2 cellular contexts compared by ENCODE assay signal in genomic region chr1:22563671-22564612, GRCh38.
TF ChIP-seq lines count a peak whose summit lies in the region.

No MANE protein-coding gene starts in this region.

TF ChIP-seq in SK-N-SH, 30 proteins besides CTCF, POLR2A, EP300 and RAD21 (continued from another document):
- no peak for TF ChIP-seq REST (IDR thresholded peaks at IDR 0.05; ENCODE audit: low read depth, low read length)
- no peak for TF ChIP-seq IRF3 (IDR thresholded peaks at IDR 0.05; ENCODE audit: low read depth, low read length)
- no peak for TF ChIP-seq JUND (IDR thresholded peaks at IDR 0.05)
TF ChIP-seq in SK-N-SH: peak in this region for 0.

TF ChIP-seq in SK-N-SH treated with all-trans-retinoic acid at 6 μM for 48 hours, 23 proteins besides CTCF, POLR2A, EP300 and RAD21 (continued from another document):
- TF ChIP-seq BACH2 (CRISPR knock-in tag; IDR thresholded peaks at IDR 0.05; ENCODE audit: borderline replicate concordance) (no peak), RARB (CRISPR knock-in tag; IDR thresholded peaks at IDR 0.05) (no peak), ZNF70 (CRISPR knock-in tag; IDR thresholded peaks at IDR 0.05) (no peak), CSDC2 (CRISPR knock-in tag; IDR thresholded peaks at IDR 0.05) (no peak), SNAI2 (CRISPR knock-in tag; IDR thresholded peaks at IDR 0.05) (no peak), ZNF565 (CRISPR knock-in tag; conservative IDR thresholded peaks at IDR 0.05; ENCODE audit: low read depth) (no peak), ZFP30 (CRISPR knock-in tag; IDR thresholded peaks at IDR 0.05) (no peak), TCF4 (CRISPR knock-in tag; IDR thresholded peaks at IDR 0.05; ENCODE audit: borderline replicate concordance) (no peak)
- TF ChIP-seq, protein P1, sequence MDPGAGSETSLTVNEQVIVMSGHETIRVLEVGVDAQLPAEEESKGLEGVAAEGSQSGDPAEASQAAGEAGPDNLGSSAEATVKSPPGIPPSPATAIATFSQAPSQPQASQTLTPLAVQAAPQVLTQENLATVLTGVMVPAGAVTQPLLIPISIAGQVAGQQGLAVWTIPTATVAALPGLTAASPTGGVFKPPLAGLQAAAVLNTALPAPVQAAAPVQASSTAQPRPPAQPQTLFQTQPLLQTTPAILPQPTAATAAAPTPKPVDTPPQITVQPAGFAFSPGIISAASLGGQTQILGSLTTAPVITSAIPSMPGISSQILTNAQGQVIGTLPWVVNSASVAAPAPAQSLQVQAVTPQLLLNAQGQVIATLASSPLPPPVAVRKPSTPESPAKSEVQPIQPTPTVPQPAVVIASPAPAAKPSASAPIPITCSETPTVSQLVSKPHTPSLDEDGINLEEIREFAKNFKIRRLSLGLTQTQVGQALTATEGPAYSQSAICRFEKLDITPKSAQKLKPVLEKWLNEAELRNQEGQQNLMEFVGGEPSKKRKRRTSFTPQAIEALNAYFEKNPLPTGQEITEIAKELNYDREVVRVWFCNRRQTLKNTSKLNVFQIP (CRISPR knock-in tag; IDR thresholded peaks at IDR 0.05; ENCODE audit: borderline replicate concordance, low read depth), result no peak
TF ChIP-seq in SK-N-SH treated with all-trans-retinoic acid at 6 μM for 48 hours: peak in this region for 0.
